22 cellular contexts compared by ENCODE assay signal in the genomic region with DNA sequence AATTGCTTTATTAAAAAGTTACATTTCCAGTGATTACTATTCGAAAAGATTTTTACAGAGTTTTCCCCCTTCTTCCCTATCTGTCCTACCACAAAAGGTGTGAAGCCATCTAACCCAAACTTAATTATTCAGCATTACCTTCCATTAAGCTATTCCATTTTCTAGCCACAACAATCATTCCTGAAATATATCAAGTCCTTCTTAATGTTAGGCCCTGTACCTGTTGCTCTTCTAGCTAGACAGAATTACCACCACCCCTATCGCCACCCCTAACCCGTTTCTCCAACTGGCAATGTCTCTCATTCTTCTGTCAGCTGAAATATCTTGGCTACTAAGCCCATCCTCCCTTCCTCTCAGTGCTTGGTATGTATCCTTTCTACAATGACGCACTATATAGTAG. TPM values are rescaled to one million over a fixed set of nuclear protein-coding genes. Genes with fewer than 3 reads are reported as not detected.
DNase-seq lines count a peak whose midpoint lies in the region; FAIRE-seq and TF ChIP-seq lines count a peak whose summit lies in the region.
"Had no signal": no experiment of that assay in that cellular context is flagged by ENCODE, and none has a peak within 500 bp of the region (broad histone marks: within the 10 kb centered on the region; RNA-seq: fewer than 3 reads in every experiment).

No MANE protein-coding gene starts in this region.

- no peak for DNase-seq in activated CD4-positive, alpha-beta T cell treated with anti-CD3 and anti-CD28 coated beads, Interleukin-2, amount 10 ng/mL, durations not matched to agents 7 days and 5 days
- no peak for DNase-seq in activated CD4-positive, alpha-beta T cell treated with anti-CD3 and anti-CD28 coated beads, Interleukin-2, amount 10 ng/mL, durations not matched to agents 24 days and 14 days
- no peak for DNase-seq in activated T-helper 1 cell treated with anti-CD3 and anti-CD28 coated beads, Interleukin-12 subunit alpha, Interleukin-12 subunit beta, Interleukin-2, Interleukin-4 antibody, amounts not matched to agents 30 ng/mL and 10 ng/mL and 1 ng/mL, durations not matched to agents 14 hours and 24 hours and 36 hours (ENCODE audit: low spot score)
- DNase-seq in nephron progenitor cell (no peak), osteocyte (ENCODE audit: extremely low spot score, unreplicated experiment) (no peak), smooth muscle cell (lab: John Stamatoyannopoulos, UW; ENCODE audit: unreplicated experiment) (no peak), HTR-8/SVneo (ENCODE audit: insufficient read length, low spot score) (no peak)
- DNase-seq: 8988T; activated naive CD4-positive, alpha-beta T cell treated with anti-CD3 and anti-CD28 coated beads, Interleukin-2, amount 50 U/mL, for 16 hours; activated T-cell treated with anti-CD3 and anti-CD28 coated beads, Interleukin-2, amount 50 U/mL, for 48 hours; AML-193; DND-41; foreskin keratinocyte; naive B cell; NCI-H146; sigmoid colon; upper lobe of right lung had no signal

- H3F3A ChIP-seq in smooth muscle cell (ENCODE audit: low read depth): peaks cover 13% of the 10 kb centered on the region

- TF ChIP-seq CTCF in nephron progenitor cell (IDR thresholded peaks at IDR 0.05) (no peak), osteocyte (IDR thresholded peaks at IDR 0.05) (no peak), smooth muscle cell (IDR thresholded peaks at IDR 0.05; ENCODE audit: borderline replicate concordance, insufficient read depth, poor library complexity, severe bottlenecking) (no peak)

- no peak overlapping the region for H3K4me3 ChIP-seq in BLaER1 treated with 17β-estradiol and CSF1 and Interleukin-3, amounts not matched to agents 10 nM and 100 nM
- H3K4me3 ChIP-seq in smooth muscle cell: no peak overlapping the region
- H3K4me3 ChIP-seq: sigmoid colon, upper lobe of right lung had no signal

- H3K4me1 Mint-ChIP-seq in activated CD4-positive, alpha-beta T cell treated with anti-CD3 and anti-CD28 coated beads, Interleukin-2, amount 10 ng/mL, durations not matched to agents 7 days and 5 days: peaks cover 61% of the 10 kb centered on the region
- H3K4me1 Mint-ChIP-seq in activated CD4-positive, alpha-beta T cell treated with anti-CD3 and anti-CD28 coated beads, Interleukin-2, amount 10 ng/mL, durations not matched to agents 24 days and 14 days: peaks cover 53% of the 10 kb centered on the region
- peaks cover 73% of the 10 kb centered on the region for H3K4me1 Mint-ChIP-seq in activated T-helper 1 cell treated with anti-CD3 and anti-CD28 coated beads, Interleukin-12 subunit alpha, Interleukin-12 subunit beta, Interleukin-2, Interleukin-4 antibody, amounts not matched to agents 30 ng/mL and 10 ng/mL and 1 ng/mL, durations not matched to agents 14 hours and 24 hours and 36 hours (ENCODE audit: low read depth)
- H3K4me1 Mint-ChIP-seq in nephron progenitor cell (peaks cover 52% of the 10 kb centered on the region), osteocyte (ENCODE audit: unreplicated experiment) (peaks cover 59% of the 10 kb centered on the region)

- POLR2A ChIA-PET in activated CD4-positive, alpha-beta T cell treated with anti-CD3 and anti-CD28 coated beads, Interleukin-2, amount 10 ng/mL, durations not matched to agents 7 days and 5 days (lab: Charles Lee): no interaction called here

- peaks cover 86% of the 10 kb centered on the region for H3K79me2 ChIP-seq in smooth muscle cell (ENCODE audit: low read depth)

- H3K27ac ChIP-seq in BLaER1 treated with 17β-estradiol and CSF1 and Interleukin-3, amounts not matched to agents 10 nM and 100 nM: peak overlapping the region in 1 of 11 experiments; percentile 2; a peak in 1 of 22 replicates
- H3K27ac ChIP-seq in smooth muscle cell (ENCODE audit: low read depth): no peak overlapping the region
- H3K27ac ChIP-seq: foreskin keratinocyte, KMS-11, parathyroid adenoma, upper lobe of right lung had no signal

- peaks cover 61% of the 10 kb centered on the region for H3K36me3 Mint-ChIP-seq in activated CD4-positive, alpha-beta T cell treated with anti-CD3 and anti-CD28 coated beads, Interleukin-2, amount 10 ng/mL, durations not matched to agents 7 days and 5 days (ENCODE audit: low read depth)
- H3K36me3 Mint-ChIP-seq in activated CD4-positive, alpha-beta T cell treated with anti-CD3 and anti-CD28 coated beads, Interleukin-2, amount 10 ng/mL, durations not matched to agents 24 days and 14 days (ENCODE audit: low read depth): peaks cover 53% of the 10 kb centered on the region
- H3K36me3 Mint-ChIP-seq in activated T-helper 1 cell treated with anti-CD3 and anti-CD28 coated beads, Interleukin-12 subunit alpha, Interleukin-12 subunit beta, Interleukin-2, Interleukin-4 antibody, amounts not matched to agents 30 ng/mL and 10 ng/mL and 1 ng/mL, durations not matched to agents 14 hours and 24 hours and 36 hours (ENCODE audit: low read depth): peaks cover 49% of the 10 kb centered on the region
- H3K36me3 Mint-ChIP-seq in nephron progenitor cell (ENCODE audit: low read depth) (peaks cover 39% of the 10 kb centered on the region), osteocyte (ENCODE audit: unreplicated experiment) (peaks cover 32% of the 10 kb centered on the region)

- peak overlapping the region; percentile 33 for H3K27ac Mint-ChIP-seq in activated CD4-positive, alpha-beta T cell treated with anti-CD3 and anti-CD28 coated beads, Interleukin-2, amount 10 ng/mL, durations not matched to agents 7 days and 5 days
- H3K27ac Mint-ChIP-seq in activated CD4-positive, alpha-beta T cell treated with anti-CD3 and anti-CD28 coated beads, Interleukin-2, amount 10 ng/mL, durations not matched to agents 24 days and 14 days: no peak overlapping the region
- H3K27ac Mint-ChIP-seq in activated T-helper 1 cell treated with anti-CD3 and anti-CD28 coated beads, Interleukin-12 subunit alpha, Interleukin-12 subunit beta, Interleukin-2, Interleukin-4 antibody, amounts not matched to agents 30 ng/mL and 10 ng/mL and 1 ng/mL, durations not matched to agents 14 hours and 24 hours and 36 hours: peak overlapping the region; percentile 49
- H3K27ac Mint-ChIP-seq in nephron progenitor cell (peak overlapping the region; percentile 2), osteocyte (ENCODE audit: unreplicated experiment) (no peak overlapping the region)

- H3K4me2 ChIP-seq in BLaER1 treated with 17β-estradiol and CSF1 and Interleukin-3, amounts not matched to agents 10 nM and 100 nM: peak overlapping the region in 8 of 11 experiments; percentile 3 to 26 (median 10); a peak in 6 of 22 replicates
- H3K4me2 ChIP-seq in smooth muscle cell: no peak overlapping the region
- H3K4me2 ChIP-seq: KMS-11 had no signal

- no peak overlapping the region for H2AFZ ChIP-seq in smooth muscle cell (ENCODE audit: low read depth)
- H2AFZ ChIP-seq: parathyroid adenoma had no signal

- H3K36me3 ChIP-seq in BLaER1 treated with 17β-estradiol and CSF1 and Interleukin-3, amounts not matched to agents 10 nM and 100 nM: peaks cover 54 to 84% (median 73%) of the 10 kb centered on the region in 11 experiments
- no peaks in the 10 kb centered on the region for H3K36me3 ChIP-seq in smooth muscle cell (ENCODE audit: low read depth)

- no peak overlapping the region for H3K4me3 Mint-ChIP-seq in activated CD4-positive, alpha-beta T cell treated with anti-CD3 and anti-CD28 coated beads, Interleukin-2, amount 10 ng/mL, durations not matched to agents 7 days and 5 days
- no peak overlapping the region for H3K4me3 Mint-ChIP-seq in activated CD4-positive, alpha-beta T cell treated with anti-CD3 and anti-CD28 coated beads, Interleukin-2, amount 10 ng/mL, durations not matched to agents 24 days and 14 days
- H3K4me3 Mint-ChIP-seq in activated T-helper 1 cell treated with anti-CD3 and anti-CD28 coated beads, Interleukin-12 subunit alpha, Interleukin-12 subunit beta, Interleukin-2, Interleukin-4 antibody, amounts not matched to agents 30 ng/mL and 10 ng/mL and 1 ng/mL, durations not matched to agents 14 hours and 24 hours and 36 hours: no peak overlapping the region
- no peak overlapping the region for H3K4me3 Mint-ChIP-seq in nephron progenitor cell
- no peak overlapping the region for H3K4me3 Mint-ChIP-seq in osteocyte (ENCODE audit: unreplicated experiment)
- H3K4me3 Mint-ChIP-seq: central memory CD8-positive, alpha-beta T cell had no signal

- H3K27me3 Mint-ChIP-seq in activated CD4-positive, alpha-beta T cell treated with anti-CD3 and anti-CD28 coated beads, Interleukin-2, amount 10 ng/mL, durations not matched to agents 7 days and 5 days: no peaks in the 10 kb centered on the region
- H3K27me3 Mint-ChIP-seq in activated CD4-positive, alpha-beta T cell treated with anti-CD3 and anti-CD28 coated beads, Interleukin-2, amount 10 ng/mL, durations not matched to agents 24 days and 14 days: no peaks in the 10 kb centered on the region
- H3K27me3 Mint-ChIP-seq in activated T-helper 1 cell treated with anti-CD3 and anti-CD28 coated beads, Interleukin-12 subunit alpha, Interleukin-12 subunit beta, Interleukin-2, Interleukin-4 antibody, amounts not matched to agents 30 ng/mL and 10 ng/mL and 1 ng/mL, durations not matched to agents 14 hours and 24 hours and 36 hours (ENCODE audit: insufficient read depth): no peaks in the 10 kb centered on the region
- no peaks in the 10 kb centered on the region for H3K27me3 Mint-ChIP-seq in nephron progenitor cell (ENCODE audit: low read depth, poor library complexity)
- no peaks in the 10 kb centered on the region for H3K27me3 Mint-ChIP-seq in osteocyte (ENCODE audit: unreplicated experiment)
- H3K27me3 Mint-ChIP-seq: central memory CD8-positive, alpha-beta T cell; naive B cell had no signal

- 98% methylated on average over 4 of the region's 4 CpGs for WGBS in smooth muscle cell (ENCODE audit: low lambda C conversion rate)

- H3K9me3 ChIP-seq in BLaER1 treated with 17β-estradiol and CSF1 and Interleukin-3, amounts not matched to agents 10 nM and 100 nM (replicated peaks in 1 of 11): peaks cover 0 to under 1% (median 0%) of the 10 kb centered on the region in 11 experiments; a peak in 2 of 22 replicates
- no peaks in the 10 kb centered on the region for H3K9me3 ChIP-seq in smooth muscle cell (replicated peaks; ENCODE audit: low read depth)
- H3K9me3 ChIP-seq: sigmoid colon, upper lobe of right lung had no signal

- no peaks in the 10 kb centered on the region for H3K9me3 Mint-ChIP-seq in activated CD4-positive, alpha-beta T cell treated with anti-CD3 and anti-CD28 coated beads, Interleukin-2, amount 10 ng/mL, durations not matched to agents 7 days and 5 days
- no peaks in the 10 kb centered on the region for H3K9me3 Mint-ChIP-seq in activated CD4-positive, alpha-beta T cell treated with anti-CD3 and anti-CD28 coated beads, Interleukin-2, amount 10 ng/mL, durations not matched to agents 24 days and 14 days
- H3K9me3 Mint-ChIP-seq in activated T-helper 1 cell treated with anti-CD3 and anti-CD28 coated beads, Interleukin-12 subunit alpha, Interleukin-12 subunit beta, Interleukin-2, Interleukin-4 antibody, amounts not matched to agents 30 ng/mL and 10 ng/mL and 1 ng/mL, durations not matched to agents 14 hours and 24 hours and 36 hours: no peaks in the 10 kb centered on the region
- H3K9me3 Mint-ChIP-seq in nephron progenitor cell (no peaks in the 10 kb centered on the region), osteocyte (ENCODE audit: unreplicated experiment) (no peaks in the 10 kb centered on the region)
- H3K9me3 Mint-ChIP-seq: central memory CD8-positive, alpha-beta T cell; naive B cell had no signal

- no peak overlapping the region for H3K9ac ChIP-seq in BLaER1 treated with 17β-estradiol and CSF1 and Interleukin-3, amounts not matched to agents 10 nM and 100 nM
- no peak overlapping the region for H3K9ac ChIP-seq in smooth muscle cell (ENCODE audit: low read depth)
- H3K9ac ChIP-seq: KMS-11, parathyroid adenoma had no signal

- no peak for FAIRE-seq in HTR-8/SVneo (lab: Jason Lieb, UNC)

- intact Hi-C loops in activated CD4-positive, alpha-beta T cell treated with anti-CD3 and anti-CD28 coated beads, Interleukin-2, amount 10 ng/mL, durations not matched to agents 24 days and 14 days (cut with micrococcal nuclease): no loop called here
- intact Hi-C loops in activated T-helper 1 cell treated with anti-CD3 and anti-CD28 coated beads, Interleukin-12 subunit alpha, Interleukin-12 subunit beta, Interleukin-2, Interleukin-4 antibody, amounts not matched to agents 30 ng/mL and 10 ng/mL and 1 ng/mL, durations not matched to agents 14 hours and 24 hours and 36 hours (cut with micrococcal nuclease): no loop called here

- CTCF ChIA-PET in activated CD4-positive, alpha-beta T cell treated with anti-CD3 and anti-CD28 coated beads, Interleukin-2, amount 10 ng/mL, durations not matched to agents 7 days and 5 days (lab: Charles Lee): interaction anchor here (1.3 kb wide), 1 partner anchor 14 kb away, joined by 4 read pairs; no protein-coding TSS in a partner anchor

- peaks cover 92 to 100% (median 99%) of the 10 kb centered on the region in 11 experiments for H4K20me1 ChIP-seq in BLaER1 treated with 17β-estradiol and CSF1 and Interleukin-3, amounts not matched to agents 10 nM and 100 nM
- peaks cover 98% of the 10 kb centered on the region for H4K20me1 ChIP-seq in smooth muscle cell (ENCODE audit: low read depth)

- peaks cover 52 to 85% (median 63%) of the 10 kb centered on the region in 10 experiments for H3K4me1 ChIP-seq in BLaER1 treated with 17β-estradiol and CSF1 and Interleukin-3, amounts not matched to agents 10 nM and 100 nM
- peaks cover 12% of the 10 kb centered on the region for H3K4me1 ChIP-seq in smooth muscle cell (ENCODE audit: low read depth)

- H3K27me3 ChIP-seq in BLaER1 treated with 17β-estradiol and CSF1 and Interleukin-3, amounts not matched to agents 10 nM and 100 nM: no peaks in the 10 kb centered on the region
- H3K27me3 ChIP-seq in smooth muscle cell (ENCODE audit: low read depth): no peaks in the 10 kb centered on the region
- H3K27me3 ChIP-seq: foreskin keratinocyte, sigmoid colon, upper lobe of right lung had no signal

RNA-seq across cellular contexts. Expression of a gene that starts 13.9 kb away (rescaled TPM):
- 10 to 100 TPM; 43.0 to 46.9 TPM for total RNA-seq in activated CD4-positive, alpha-beta T cell treated with anti-CD3 and anti-CD28 coated beads, Interleukin-2, amount 10 ng/mL, durations not matched to agents 7 days and 5 days
- 57.6 and 61.9 TPM in 2 replicates for total RNA-seq in activated CD4-positive, alpha-beta T cell treated with anti-CD3 and anti-CD28 coated beads, Interleukin-2, amount 10 ng/mL, durations not matched to agents 24 days and 14 days
- total RNA-seq in activated T-helper 1 cell treated with anti-CD3 and anti-CD28 coated beads, Interleukin-12 subunit alpha, Interleukin-12 subunit beta, Interleukin-2, Interleukin-4 antibody, amounts not matched to agents 30 ng/mL and 10 ng/mL and 1 ng/mL, durations not matched to agents 14 hours and 24 hours and 36 hours: 52.3 and 57.6 TPM in 2 replicates
- total RNA-seq in osteocyte: 39.8 and 40.9 TPM in 2 replicates
- 36.1 and 38.0 TPM in 2 replicates for total RNA-seq in smooth muscle cell
- 31.2 and 48.5 TPM in 2 replicates for polyA plus RNA-seq in smooth muscle cell

RNA-seq across cellular contexts. Expression of a gene that starts 23.1 kb away (rescaled TPM):
- under 1 TPM; 0.60 to 0.69 TPM for total RNA-seq in activated CD4-positive, alpha-beta T cell treated with anti-CD3 and anti-CD28 coated beads, Interleukin-2, amount 10 ng/mL, durations not matched to agents 7 days and 5 days
- 0.07 and 0.12 TPM in 2 replicates for total RNA-seq in activated CD4-positive, alpha-beta T cell treated with anti-CD3 and anti-CD28 coated beads, Interleukin-2, amount 10 ng/mL, durations not matched to agents 24 days and 14 days
- 0.10 and 0.12 TPM in 2 replicates for total RNA-seq in activated T-helper 1 cell treated with anti-CD3 and anti-CD28 coated beads, Interleukin-12 subunit alpha, Interleukin-12 subunit beta, Interleukin-2, Interleukin-4 antibody, amounts not matched to agents 30 ng/mL and 10 ng/mL and 1 ng/mL, durations not matched to agents 14 hours and 24 hours and 36 hours
- total RNA-seq in osteocyte: not detected in 2 replicates
- 0.04 and 0.09 TPM in 2 replicates for total RNA-seq in smooth muscle cell
- polyA plus RNA-seq in smooth muscle cell: 0.35 TPM in 1 of 2 replicates, not detected in the other
- total RNA-seq: foreskin keratinocyte, NCI-H460 had no signal

Comparison
In these comparisons a context has a peak if more than half of its experiments do, and no peak if none do; other contexts are left out.
1. H3K27ac Mint-ChIP-seq: peak in activated CD4-positive, alpha-beta T cell treated with anti-CD3 and anti-CD28 coated beads, Interleukin-2, amount 10 ng/mL, durations not matched to agents 7 days and 5 days (single experiment), activated T-helper 1 cell treated with anti-CD3 and anti-CD28 coated beads, Interleukin-12 subunit alpha, Interleukin-12 subunit beta, Interleukin-2, Interleukin-4 antibody, amounts not matched to agents 30 ng/mL and 10 ng/mL and 1 ng/mL, durations not matched to agents 14 hours and 24 hours and 36 hours (single experiment) and nephron progenitor cell (single experiment); none in activated CD4-positive, alpha-beta T cell treated with anti-CD3 and anti-CD28 coated beads, Interleukin-2, amount 10 ng/mL, durations not matched to agents 24 days and 14 days (single experiment) and osteocyte (single experiment).